In the genomic region with DNA sequence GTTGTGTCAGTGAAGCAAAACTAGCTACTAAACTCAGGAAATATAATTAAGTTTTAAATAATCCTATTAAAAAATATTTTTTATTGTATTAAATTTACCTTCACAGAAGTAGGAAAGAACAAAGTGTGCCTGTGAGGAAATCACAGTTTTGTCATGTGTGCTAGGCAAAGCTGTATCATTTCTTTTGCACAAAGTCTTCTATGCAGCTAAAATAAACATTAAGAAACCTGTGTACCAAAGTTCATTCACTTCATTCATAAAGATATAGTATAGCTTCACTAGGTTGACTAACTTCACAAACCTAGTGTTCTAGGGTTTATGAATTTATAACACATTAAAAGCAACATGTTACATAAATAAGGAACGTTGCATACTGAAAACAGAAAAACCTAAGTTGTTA, we compare ENCODE assay signal across 16 cellular contexts.
DNase-seq lines count a peak whose midpoint lies in the region; ATAC-seq, FAIRE-seq and TF ChIP-seq lines count a peak whose summit lies in the region.
"Had no signal": no experiment of that assay in that cellular context is flagged by ENCODE, and none has a peak within 500 bp of the region (broad histone marks: within the 10 kb centered on the region; RNA-seq: fewer than 3 reads in every experiment).

No MANE protein-coding gene starts in this region.

- H3K4me2 ChIP-seq in hepatocyte, result no peak overlapping the region
- H3K4me2 ChIP-seq: BLaER1 treated with 17β-estradiol and CSF1 and Interleukin-3, amounts not matched to agents 10 nM and 100 nM had no signal

- 71% methylated on average over 1 of the region's 1 CpG for WGBS in hepatocyte (ENCODE audit: low lambda C conversion rate, missing lambda C conversion rate)
- WGBS in liver, result 92% methylated on average over 1 of the region's 1 CpG
- WGBS in small intestine, 3 donors, result 29 to 58% (median 39%) methylated on average over 1 of the region's 1 CpG

- H3K9ac ChIP-seq in liver (ENCODE audit: low read depth in 1 of 2, low read length in 2 of 2), result no peak overlapping the region
- H3K9ac ChIP-seq: BLaER1 treated with 17β-estradiol and CSF1 and Interleukin-3, amounts not matched to agents 10 nM and 100 nM had no signal

- H3K4me1 ChIP-seq in hepatocyte (ENCODE audit: insufficient read depth), result peaks cover 7% of the 10 kb centered on the region
- H3K4me1 ChIP-seq in liver (ENCODE audit: control insufficient read depth in 4 of 4, insufficient read depth in 4 of 4, low read length in 3 of 4), result peaks cover 0 to 5% (median 0%) of the 10 kb centered on the region in 4 donors
- peaks cover 0 to 2% of the 10 kb centered on the region in 2 donors for H3K4me1 ChIP-seq in small intestine (ENCODE audit: control insufficient read depth in 2 of 2, insufficient read depth in 1 of 2, low read depth in 1 of 2, low read length in 1 of 2)
- H3K4me1 ChIP-seq: BLaER1 treated with 17β-estradiol and CSF1 and Interleukin-3, amounts not matched to agents 10 nM and 100 nM had no signal

- FAIRE-seq in G401.6 (lab: Jason Lieb, UNC) (peak; percentile 3), small intestine (lab: Jason Lieb, UNC) (peak; percentile 55)
- FAIRE-seq: GM12891 had no signal

- no peaks in the 10 kb centered on the region for H4K20me1 ChIP-seq in hepatocyte (ENCODE audit: insufficient read depth, poor library complexity, severe bottlenecking)

- H3K79me2 ChIP-seq in hepatocyte, result peaks cover 2% of the 10 kb centered on the region

- H3K9me3 ChIP-seq in hepatocyte (ENCODE audit: low read depth), result no peaks in the 10 kb centered on the region
- no peaks in the 10 kb centered on the region for H3K9me3 ChIP-seq in liver (ENCODE audit: control insufficient read depth in 4 of 4, low read length in 3 of 4)
- H3K9me3 ChIP-seq in small intestine (ENCODE audit: control insufficient read depth, low read depth), result no peaks in the 10 kb centered on the region
- H3K9me3 ChIP-seq: BLaER1 treated with 17β-estradiol and CSF1 and Interleukin-3, amounts not matched to agents 10 nM and 100 nM had no signal

- no peak for DNase-seq in hepatocyte (ENCODE audit: low spot score)
- DNase-seq in small intestine, result peak; percentile 37
- DNase-seq in NCI-H2196 treated with DMSO at 0.1 percent for 48 hours (lab: John Stamatoyannopoulos, UW; ENCODE audit: unreplicated experiment), result no peak
- DNase-seq in activated CD8-positive, alpha-beta memory T cell treated with anti-CD3 and anti-CD28 coated beads, Interleukin-2, amount 50 U/mL, for 48 hours, result no peak
- DNase-seq: 8988T; Calu3; CD4-positive, CD25-positive, alpha-beta regulatory T cell; DMS 273 treated with DMSO at 0.1 percent for 48 hours; DMS79; GOT3; H9 had no signal

- ATAC-seq in GM21360 (IDR thresholded peaks at IDR 0.05; ENCODE audit: unreplicated experiment), result no peak

- H2AFZ ChIP-seq in hepatocyte, result no peak overlapping the region

- no peaks in the 10 kb centered on the region for H3K9me2 ChIP-seq in hepatocyte (replicated peaks; ENCODE audit: insufficient read depth)

- TF ChIP-seq CTCF in hepatocyte (IDR thresholded peaks at IDR 0.05; ENCODE audit: poor library complexity), result no peak
- no peak for TF ChIP-seq CTCF in liver (IDR thresholded peaks at IDR 0.05; ENCODE audit: low read depth, low read length, missing input control)

- H3K27me3 ChIP-seq in hepatocyte (no peaks in the 10 kb centered on the region), liver (ENCODE audit: control insufficient read depth in 4 of 4, insufficient read depth in 4 of 4, low read length in 3 of 4) (no peaks in the 10 kb centered on the region), small intestine (ENCODE audit: control insufficient read depth in 2 of 2, insufficient read depth in 2 of 2, low read length in 2 of 2) (no peaks in the 10 kb centered on the region)
- H3K27me3 ChIP-seq: BLaER1 treated with 17β-estradiol and CSF1 and Interleukin-3, amounts not matched to agents 10 nM and 100 nM had no signal

- TF ChIP-seq RAD21 in liver (IDR thresholded peaks at IDR 0.05), result no peak

- H3K4me3 ChIP-seq in hepatocyte (no peak overlapping the region), liver (ENCODE audit: low read depth in 1 of 3, low read length in 3 of 3) (no peak overlapping the region), small intestine (ENCODE audit: low read depth in 1 of 2, low read length in 2 of 2) (no peak overlapping the region)
- H3K4me3 ChIP-seq: BLaER1 treated with 17β-estradiol and CSF1 and Interleukin-3, amounts not matched to agents 10 nM and 100 nM had no signal

- H3K27ac ChIP-seq in hepatocyte, result peak overlapping the region; percentile 9
- H3K27ac ChIP-seq in liver (ENCODE audit: low read depth in 1 of 2, low read length in 2 of 2), result no peak overlapping the region
- H3K27ac ChIP-seq in small intestine (ENCODE audit: low read depth in 1 of 2, low read length in 1 of 2), result no peak overlapping the region
- H3K27ac ChIP-seq: BLaER1 treated with 17β-estradiol and CSF1 and Interleukin-3, amounts not matched to agents 10 nM and 100 nM had no signal

- H3K36me3 ChIP-seq in hepatocyte (replicated peaks; ENCODE audit: insufficient read depth, low read depth) (no peaks in the 10 kb centered on the region), liver (ENCODE audit: control insufficient read depth in 4 of 4, insufficient read depth in 3 of 4, low read depth in 1 of 4, low read length in 3 of 4) (peaks cover 10 to 39% (median 25%) of the 10 kb centered on the region in 4 donors), small intestine (ENCODE audit: control insufficient read depth in 2 of 2, insufficient read depth in 2 of 2, low read length in 2 of 2) (peaks cover 3 to 8% of the 10 kb centered on the region in 2 donors)

TF ChIP-seq in liver, 16 proteins besides CTCF, POLR2A, EP300 and RAD21:
- TF ChIP-seq ZBTB33 (IDR thresholded peaks at IDR 0.05) (no peak), FOXA2 (IDR thresholded peaks at IDR 0.05) (no peak), HNF4A (conservative IDR thresholded peaks at IDR 0.05) (peak; percentile 31 to 40), JUND (IDR thresholded peaks at IDR 0.05) (peak in 1 of 2 donors; percentile 11), ATF3 (IDR thresholded peaks at IDR 0.05) (no peak), SP1 (IDR thresholded peaks at IDR 0.05) (no peak), MAX (IDR thresholded peaks at IDR 0.05) (no peak), TAF1 (conservative IDR thresholded peaks at IDR 0.05) (no peak)
